Comparison of ENCODE assay signal across 30 cellular contexts in genomic region chr21:33775100-33775828, GRCh38.
"Had no signal": no experiment of that assay in that cellular context is flagged by ENCODE, and none has a peak within 500 bp of the region (broad histone marks: within the 10 kb centered on the region; RNA-seq: fewer than 3 reads in every experiment).

No MANE protein-coding gene starts in this region.

- H3K36me3 Mint-ChIP-seq: stimulated activated effector memory CD8-positive, alpha-beta T cell treated with anti-CD3 and anti-CD28 coated beads, Interleukin-12 subunit alpha, Interleukin-12 subunit beta, amount 100 ng/mL, for 72 hours had no signal

- H3K4me1 ChIP-seq: ascending aorta, esophagus squamous epithelium, gastrocnemius medialis, neural progenitor cell, suprapubic skin, transverse colon had no signal

- H2AFZ ChIP-seq: neural progenitor cell had no signal

- H3K27ac ChIP-seq: ascending aorta, brain microvascular endothelial cell, suprapubic skin, transverse colon had no signal

- H3K27me3 ChIP-seq: adrenal gland, ascending aorta, brain microvascular endothelial cell, esophagus squamous epithelium, gastrocnemius medialis, neural progenitor cell, suprapubic skin, transverse colon had no signal

- H3K27ac Mint-ChIP-seq: activated naive CD8-positive, alpha-beta T cell; activated T-cell treated with anti-CD3 and anti-CD28 coated beads, Interleukin-2, amount 50 U/mL, for 24 hours; activated T-helper 2 cell treated with anti-CD3 and anti-CD28 coated beads, Interferon-gamma antibody, Interleukin-2, Interleukin-4, amounts not matched to agents 10 μg/mL and 5 μg/mL and 100 μg/mL, durations not matched to agents 14 hours and 24 hours and 36 hours; mesothelial cell of epicardium; naive thymus-derived CD8-positive, alpha-beta T cell; neural progenitor cell; stimulated activated effector memory CD8-positive, alpha-beta T cell treated with anti-CD3 and anti-CD28 coated beads, Interleukin-12 subunit alpha, Interleukin-12 subunit beta, amount 100 ng/mL, for 72 hours; T-cell; T-helper 2 cell treated with Interferon-gamma antibody and Interleukin-4, amounts not matched to agents 5 μg/mL and 100 μg/mL, for 36 hours had no signal

- H3K9me3 ChIP-seq: ascending aorta, esophagus squamous epithelium, gastrocnemius medialis, suprapubic skin, transverse colon had no signal

- FAIRE-seq: TTC549 had no signal

- H3K4me3 Mint-ChIP-seq: activated naive CD8-positive, alpha-beta T cell; activated T-cell treated with anti-CD3 and anti-CD28 coated beads, Interleukin-2, amount 50 U/mL, for 24 hours; mesothelial cell of epicardium; naive thymus-derived CD8-positive, alpha-beta T cell; neural progenitor cell; stimulated activated effector memory CD8-positive, alpha-beta T cell treated with anti-CD3 and anti-CD28 coated beads, Interleukin-12 subunit alpha, Interleukin-12 subunit beta, amount 100 ng/mL, for 72 hours; stimulated activated naive CD8-positive, alpha-beta T cell treated with anti-CD3 and anti-CD28 coated beads, Interleukin-15, amount 100 ng/mL, for 72 hours; T-cell; T-helper 2 cell treated with Interferon-gamma antibody and Interleukin-4, amounts not matched to agents 5 μg/mL and 100 μg/mL, for 36 hours had no signal

- H3K4me2 ChIP-seq: neural progenitor cell had no signal

- H3K4me3 ChIP-seq: adrenal gland, ascending aorta, esophagus squamous epithelium, gastrocnemius medialis, neural progenitor cell, suprapubic skin, transverse colon had no signal

- H3K4me1 Mint-ChIP-seq: neural progenitor cell; stimulated activated effector memory CD8-positive, alpha-beta T cell treated with anti-CD3 and anti-CD28 coated beads, Interleukin-12 subunit alpha, Interleukin-12 subunit beta, amount 100 ng/mL, for 72 hours; stimulated activated naive CD8-positive, alpha-beta T cell treated with anti-CD3 and anti-CD28 coated beads, Interleukin-15, amount 100 ng/mL, for 72 hours; T-cell had no signal

- ATAC-seq: left ventricle myocardium superior; naive thymus-derived CD8-positive, alpha-beta T cell; stimulated activated effector memory CD8-positive, alpha-beta T cell treated with anti-CD3 and anti-CD28 coated beads, Interleukin-12 subunit alpha, Interleukin-12 subunit beta, amount 100 ng/mL, for 72 hours; stimulated activated naive CD8-positive, alpha-beta T cell treated with anti-CD3 and anti-CD28 coated beads, Interleukin-15, amount 100 ng/mL, for 72 hours; T-cell had no signal

- DNase-seq: activated CD4-positive, alpha-beta T cell treated with anti-CD3 and anti-CD28 coated beads, Interleukin-2, amount 50 U/mL, for 4 hours; activated CD8-positive, alpha-beta memory T cell treated with anti-CD3 and anti-CD28 coated beads for 24 hours; activated CD8-positive, alpha-beta memory T cell treated with anti-CD3 and anti-CD28 coated beads, Interleukin-2, amount 50 U/mL, for 4 hours; activated naive CD4-positive, alpha-beta T cell; activated T-cell treated with anti-CD3 and anti-CD28 coated beads, Interleukin-2, amount 50 U/mL, for 24 hours; adrenal gland; brain microvascular endothelial cell; central memory CD4-positive, alpha-beta T cell; dermis blood vessel endothelial cell; effector memory CD4-positive, alpha-beta T cell; esophagus squamous epithelium; gastrocnemius medialis; hippocampal formation; kidney glomerular epithelial cell; left ventricle myocardium superior; mammary epithelial cell; naive thymus-derived CD8-positive, alpha-beta T cell; stimulated activated CD4-positive, alpha-beta T cell treated with anti-CD3 and anti-CD28 coated beads, Interleukin-12 subunit alpha, Interleukin-12 subunit beta, amount 100 ng/mL, for 4 hours; stimulated activated naive CD8-positive, alpha-beta T cell treated with anti-CD3 and anti-CD28 coated beads, Interleukin-15, amount 100 ng/mL, for 72 hours; T-cell; transverse colon had no signal

- H3K9ac ChIP-seq: neural progenitor cell had no signal

- H3K27me3 Mint-ChIP-seq: activated naive CD8-positive, alpha-beta T cell; activated T-cell treated with anti-CD3 and anti-CD28 coated beads, Interleukin-2, amount 50 U/mL, for 24 hours; naive thymus-derived CD8-positive, alpha-beta T cell; stimulated activated naive CD8-positive, alpha-beta T cell treated with anti-CD3 and anti-CD28 coated beads, Interleukin-15, amount 100 ng/mL, for 72 hours had no signal
